10 cellular contexts compared by ENCODE assay signal in genomic region chr9:36788534-36788933, GRCh38.
DNase-seq lines count a peak whose midpoint lies in the region; ATAC-seq and TF ChIP-seq lines count a peak whose summit lies in the region.
"Had no signal": no experiment of that assay in that cellular context is flagged by ENCODE, and none has a peak within 500 bp of the region (broad histone marks: within the 10 kb centered on the region; RNA-seq: fewer than 3 reads in every experiment).

No MANE protein-coding gene starts in this region.

- 52% methylated on average over 5 of the region's 5 CpGs for WGBS in mammary epithelial cell (ENCODE audit: low coverage, missing lambda C conversion rate)
- no CpG with 5 or more reads among the region's 5 CpGs for WGBS in mesendoderm (ENCODE audit: extremely low coverage, insufficient coverage, low lambda C conversion rate)

- no peak overlapping the region for H2BK15ac ChIP-seq in mesendoderm (replicated peaks; ENCODE audit: low read depth)

- H3K79me1 ChIP-seq in mesendoderm (ENCODE audit: low read length): no peaks in the 10 kb centered on the region

- no peaks in the 10 kb centered on the region for H3K9me2 ChIP-seq in HCT116 (ENCODE audit: insufficient read depth)

- POLR2A ChIA-PET in HCT116 (lab: Charles Lee): interaction anchor here (1.4 kb wide), 1 partner anchor 23 kb away, joined by 3 read pairs; no protein-coding TSS in a partner anchor

- H3K18ac ChIP-seq in mesendoderm (ENCODE audit: low read length): no peak overlapping the region

- peak; percentile 60 for DNase-seq in D341Med (ENCODE audit: low spot score)
- DNase-seq in HCT116 (ENCODE audit: low read depth, low spot score): peak; percentile 23
- no peak for DNase-seq in mammary epithelial cell
- DNase-seq in mesendoderm: peak; percentile 55
- DNase-seq in amniotic stem cell (lab: John Stamatoyannopoulos, UW): no peak
- no peak for DNase-seq in NCI-H774 (lab: John Stamatoyannopoulos, UW)
- no peak for DNase-seq in vagina (ENCODE audit: extremely low spot score in 2 of 2)
- DNase-seq in T-helper 1 cell: no peak
- DNase-seq: activated CD4-positive, alpha-beta memory T cell treated with anti-CD3 and anti-CD28 coated beads for 36 hours; DMS153 had no signal

- no peak for TF ChIP-seq RAD21 in HCT116 (IDR thresholded peaks at IDR 0.05; ENCODE audit: low read depth)

- H2AK5ac ChIP-seq in mesendoderm (ENCODE audit: low read length): no peak overlapping the region

- H3K27ac ChIP-seq in HCT116 (ENCODE audit: low read depth, low read length) (no peak overlapping the region), mammary epithelial cell (ENCODE audit: insufficient read depth, low read depth, low read length) (no peak overlapping the region), mesendoderm (ENCODE audit: low read depth, low read length) (no peak overlapping the region), vagina (no peak overlapping the region)

- RAD21 ChIA-PET in HCT116 (lab: Charles Lee; ENCODE audit: low non-redundant PET in 1 of 2, low total read pairs in 2 of 2, uncharacterized antibody in 2 of 2, unreplicated experiment in 2 of 2): no interaction called here

- no peaks in the 10 kb centered on the region for H3K36me3 ChIP-seq in HCT116 (ENCODE audit: control insufficient read depth in 1 of 2, insufficient read depth in 2 of 2, low read length in 2 of 2)
- H3K36me3 ChIP-seq in mammary epithelial cell (ENCODE audit: insufficient read depth, low read length): no peaks in the 10 kb centered on the region
- H3K36me3 ChIP-seq in mesendoderm (ENCODE audit: control insufficient read depth, insufficient read depth, low read length): no peaks in the 10 kb centered on the region
- no peaks in the 10 kb centered on the region for H3K36me3 ChIP-seq in vagina

- no peak overlapping the region for H3K9ac ChIP-seq in HCT116 (ENCODE audit: low read length)
- no peak overlapping the region for H3K9ac ChIP-seq in mammary epithelial cell (ENCODE audit: insufficient read depth, low read length)
- no peak overlapping the region for H3K9ac ChIP-seq in mesendoderm (ENCODE audit: low read length)

- H3K9me3 ChIP-seq in HCT116 (ENCODE audit: control insufficient read depth in 1 of 2, insufficient read depth in 1 of 2, low read depth in 1 of 2, low read length in 2 of 2): peaks cover 3 to 6% of the 10 kb centered on the region in 2 experiments; a peak in 3 of 4 replicates
- H3K9me3 ChIP-seq in mammary epithelial cell (replicated peaks; ENCODE audit: insufficient read depth, low read length): peaks cover 5% of the 10 kb centered on the region
- no peaks in the 10 kb centered on the region for H3K9me3 ChIP-seq in vagina

- no peaks in the 10 kb centered on the region for H3K27me3 ChIP-seq in HCT116 (ENCODE audit: insufficient read depth, low read length)
- H3K27me3 ChIP-seq in mammary epithelial cell (ENCODE audit: insufficient read depth, low read length): no peaks in the 10 kb centered on the region
- no peaks in the 10 kb centered on the region for H3K27me3 ChIP-seq in mesendoderm (ENCODE audit: insufficient read depth, low read length, poor library complexity)
- H3K27me3 ChIP-seq in vagina: no peaks in the 10 kb centered on the region

- CTCF ChIA-PET in HCT116 (lab: Charles Lee): no interaction called here
- CTCF ChIA-PET in mammary epithelial cell (lab: Charles Lee; ENCODE audit: low non-redundant PET): no interaction called here

- H3K23ac ChIP-seq in mesendoderm (ENCODE audit: low read length): no peak overlapping the region

- intact Hi-C loops in HCT116 (cut with micrococcal nuclease): no loop called here
- intact Hi-C loops in mammary epithelial cell (cut with micrococcal nuclease): no loop called here
- intact Hi-C loops in vagina (cut with DNase I): no loop called here

- H4K8ac ChIP-seq in mesendoderm (ENCODE audit: low read depth, low read length): no peak overlapping the region

- no peak overlapping the region for H4K5ac ChIP-seq in mesendoderm (ENCODE audit: low read length)

- H3K79me2 ChIP-seq in HCT116 (ENCODE audit: insufficient read depth, low read length): no peaks in the 10 kb centered on the region
- H3K79me2 ChIP-seq in mammary epithelial cell (ENCODE audit: insufficient read depth, low read length): no peaks in the 10 kb centered on the region
- no peaks in the 10 kb centered on the region for H3K79me2 ChIP-seq in mesendoderm (ENCODE audit: control insufficient read depth, insufficient read depth, low read length)

- no peak overlapping the region for H2BK120ac ChIP-seq in mesendoderm (ENCODE audit: low read depth, low read length)

- H2AFZ ChIP-seq in HCT116 (ENCODE audit: low read depth, low read length, poor library complexity, severe bottlenecking) (no peak overlapping the region), mammary epithelial cell (ENCODE audit: low read depth, low read length) (no peak overlapping the region)

- TF ChIP-seq POLR2A in HCT116 (IDR thresholded peaks at IDR 0.05; ENCODE audit: borderline replicate concordance, extremely low read depth, insufficient read depth, insufficient read length) (no peak), vagina (IDR thresholded peaks at IDR 0.05) (no peak)

- no peak overlapping the region for H3K4ac ChIP-seq in mesendoderm (ENCODE audit: low read depth, low read length)

- in situ Hi-C loops in mammary epithelial cell (cut with MboI; ENCODE audit: low sequenced_read_pairs in 2 of 2): loop anchor here in 1 of 2 donors (10.0 to 25.0 kb wide), 2 partner anchors 56 to 624 kb away; partner anchors contain the start of gene GRHPR

- H3K56ac ChIP-seq in mesendoderm (ENCODE audit: low read length): no peak overlapping the region

- H3K4me1 ChIP-seq in HCT116 (ENCODE audit: control insufficient read depth in 1 of 2, insufficient read depth in 2 of 2, low read length in 2 of 2): no peaks in the 10 kb centered on the region
- no peaks in the 10 kb centered on the region for H3K4me1 ChIP-seq in mammary epithelial cell (ENCODE audit: insufficient read depth, low read length)
- no peaks in the 10 kb centered on the region for H3K4me1 ChIP-seq in mesendoderm (ENCODE audit: control insufficient read depth, low read depth, low read length)
- no peaks in the 10 kb centered on the region for H3K4me1 ChIP-seq in vagina

- H3K4me3 ChIP-seq in HCT116 (replicated peaks in 1 of 2; ENCODE audit: low read depth in 1 of 2, low read length in 2 of 2) (no peak overlapping the region), mammary epithelial cell (replicated peaks in 1 of 3; ENCODE audit: insufficient read depth in 1 of 3, low read depth in 2 of 3, low read length in 3 of 3) (no peak overlapping the region), mesendoderm (ENCODE audit: low read length) (no peak overlapping the region), vagina (no peak overlapping the region)

- BruUV-seq in HCT116 (replicated peaks; lab: Mats Ljungman, UMichigan): no TSS peak
- no TSS peak for BruUV-seq in mammary epithelial cell (replicated peaks; lab: Mats Ljungman, UMichigan)

- TF ChIP-seq CTCF in HCT116 (IDR thresholded peaks at IDR 0.05 in 2 of 3, conservative IDR thresholded peaks at IDR 0.05 in 1 of 3; ENCODE audit: borderline replicate concordance in 1 of 3, insufficient read depth in 1 of 3, low read depth in 2 of 3, low read length in 2 of 3) (peak; percentile 14 to 69 (median 65); a peak in 5 of 6 replicates), mammary epithelial cell (conservative IDR thresholded peaks at IDR 0.05 in 1 of 2, IDR thresholded peaks at IDR 0.05 in 1 of 2; ENCODE audit: extremely low read depth in 1 of 2, insufficient read depth in 1 of 2, low read depth in 1 of 2, low read length in 2 of 2) (peak; percentile 25 to 26), vagina (IDR thresholded peaks at IDR 0.05) (no peak)

- H4K20me1 ChIP-seq in HCT116 (ENCODE audit: insufficient read depth) (no peaks in the 10 kb centered on the region), mammary epithelial cell (ENCODE audit: insufficient read depth, low read length) (no peaks in the 10 kb centered on the region)

- H3K4me2 ChIP-seq in HCT116 (ENCODE audit: low read length): no peak overlapping the region
- H3K4me2 ChIP-seq in mammary epithelial cell (ENCODE audit: insufficient read depth, low read depth, low read length): no peak overlapping the region
- H3K4me2 ChIP-seq in mesendoderm (ENCODE audit: low read length): no peak overlapping the region

- ATAC-seq in HCT116: peak; percentile 97

- dilution Hi-C loops in mammary epithelial cell (cut with HindIII; ENCODE audit: low sequenced_read_pairs): no loop called here

- no peak overlapping the region for H2BK5ac ChIP-seq in mesendoderm (ENCODE audit: low read length)

TF ChIP-seq in HCT116, 20 proteins besides CTCF, POLR2A, EP300 and RAD21:
- no peak for TF ChIP-seq SP1 (IDR thresholded peaks at IDR 0.05; ENCODE audit: low read depth)
- no peak for TF ChIP-seq CBX3 (IDR thresholded peaks at IDR 0.05; ENCODE audit: low read depth)
- TF ChIP-seq, protein P1, sequence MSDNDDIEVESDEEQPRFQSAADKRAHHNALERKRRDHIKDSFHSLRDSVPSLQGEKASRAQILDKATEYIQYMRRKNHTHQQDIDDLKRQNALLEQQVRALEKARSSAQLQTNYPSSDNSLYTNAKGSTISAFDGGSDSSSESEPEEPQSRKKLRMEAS (IDR thresholded peaks at IDR 0.05): no peak
- no peak for TF ChIP-seq EZH2phosphoT487 (IDR thresholded peaks at IDR 0.05; ENCODE audit: borderline replicate concordance)

Comparison
In these comparisons a context has a peak if more than half of its experiments do, and no peak if none do; other contexts are left out.
1. DNase-seq: peak in D341Med (single experiment), HCT116 (single experiment) and mesendoderm (single experiment); none in mammary epithelial cell (single experiment), amniotic stem cell (single experiment), NCI-H774 (single experiment), vagina (0 of 2) and T-helper 1 cell (0 of 5).
2. CTCF ChIP-seq: peak in HCT116 (3 of 3) and mammary epithelial cell (2 of 2); none in vagina (0 of 3).